Comparison of ENCODE assay signal across 29 cellular contexts in genomic region chr2:241282553-241282952, GRCh38. TPM values are rescaled to one million over a fixed set of nuclear protein-coding genes. Genes with fewer than 3 reads are reported as not detected.
DNase-seq lines count a peak whose midpoint lies in the region; ATAC-seq and TF ChIP-seq lines count a peak whose summit lies in the region.
"Had no signal": no experiment of that assay in that cellular context is flagged by ENCODE, and none has a peak within 500 bp of the region (broad histone marks: within the 10 kb centered on the region; RNA-seq: fewer than 3 reads in every experiment).

No MANE protein-coding gene starts in this region.

- no peaks in the 10 kb centered on the region for H3K9me2 ChIP-seq in PC-9 (ENCODE audit: insufficient read depth)

- no peak overlapping the region for H2AFZ ChIP-seq in PC-9

- H3K4me1 Mint-ChIP-seq in activated T-cell treated with anti-CD3 and anti-CD28 coated beads, Interleukin-2, amount 50 U/mL, for 24 hours (ENCODE audit: low read depth): peaks cover 42% of the 10 kb centered on the region
- H3K4me1 Mint-ChIP-seq in activated T-cell treated with anti-CD3 and anti-CD28 coated beads, Interleukin-2, amount 50 U/mL, for 4 hours (ENCODE audit: low read depth): peaks cover 29% of the 10 kb centered on the region
- H3K4me1 Mint-ChIP-seq in Caco-2 (ENCODE audit: low read depth, unreplicated experiment): peaks cover 22% of the 10 kb centered on the region
- peaks cover 27% of the 10 kb centered on the region for H3K4me1 Mint-ChIP-seq in dendritic cell treated with granulocyte-macrophage colony-stimulating factor and Interleukin-4, amounts not matched to agents 40 ng/mL and 50 ng/mL, for 4 days (ENCODE audit: low read depth)
- H3K4me1 Mint-ChIP-seq: nephron had no signal

- POLR2A ChIA-PET in Caco-2 (lab: Charles Lee) (no interaction called here), PC-9 (lab: Charles Lee; ENCODE audit: unreplicated experiment) (interaction anchor here (0.7 kb wide), 1 partner anchor 26 kb away, joined by 3 read pairs; no protein-coding TSS in a partner anchor)

- CTCF ChIA-PET in Caco-2 (lab: Charles Lee) (no interaction called here), PC-9 (lab: Charles Lee) (no interaction called here)

- H3K4me3 Mint-ChIP-seq in activated T-cell treated with anti-CD3 and anti-CD28 coated beads, Interleukin-2, amount 50 U/mL, for 24 hours: no peak overlapping the region
- H3K4me3 Mint-ChIP-seq in activated T-cell treated with anti-CD3 and anti-CD28 coated beads, Interleukin-2, amount 50 U/mL, for 4 hours: no peak overlapping the region
- H3K4me3 Mint-ChIP-seq in Caco-2 (ENCODE audit: unreplicated experiment): no peak overlapping the region
- H3K4me3 Mint-ChIP-seq in dendritic cell treated with granulocyte-macrophage colony-stimulating factor and Interleukin-4, amounts not matched to agents 40 ng/mL and 50 ng/mL, for 4 days: no peak overlapping the region
- H3K4me3 Mint-ChIP-seq: activated CD8-positive, alpha-beta T cell treated with anti-CD3 and anti-CD28 coated beads, Interleukin-2, amount 10 ng/mL, durations not matched to agents 7 days and 5 days; nephron had no signal

- H3K4me1 ChIP-seq in Caco-2 (peaks cover 18% of the 10 kb centered on the region; the same call in 1 of the 2 replicates), PC-9 (replicated peaks; ENCODE audit: insufficient read depth) (0 out of 2 replicates have a peak, but pooled peaks cover 7% of the 10 kb centered on the region)
- H3K4me1 ChIP-seq: thyroid gland had no signal

- intact Hi-C loops in Caco-2 (cut with micrococcal nuclease; ENCODE audit: unreplicated experiment): no loop called here
- intact Hi-C loops in dendritic cell treated with granulocyte-macrophage colony-stimulating factor and Interleukin-4, amounts not matched to agents 40 ng/mL and 50 ng/mL, for 4 days (cut with micrococcal nuclease): no loop called here
- intact Hi-C loops in PC-9 (cut with micrococcal nuclease; ENCODE audit: unreplicated experiment): no loop called here

- H3K36me3 Mint-ChIP-seq in activated T-cell treated with anti-CD3 and anti-CD28 coated beads, Interleukin-2, amount 50 U/mL, for 24 hours (ENCODE audit: low read depth): peaks cover 41% of the 10 kb centered on the region
- peaks cover 9% of the 10 kb centered on the region for H3K36me3 Mint-ChIP-seq in activated T-cell treated with anti-CD3 and anti-CD28 coated beads, Interleukin-2, amount 50 U/mL, for 4 hours (ENCODE audit: insufficient read depth)
- H3K36me3 Mint-ChIP-seq in Caco-2 (ENCODE audit: insufficient read depth, unreplicated experiment): peaks cover 13% of the 10 kb centered on the region
- peaks cover 34% of the 10 kb centered on the region for H3K36me3 Mint-ChIP-seq in dendritic cell treated with granulocyte-macrophage colony-stimulating factor and Interleukin-4, amounts not matched to agents 40 ng/mL and 50 ng/mL, for 4 days (ENCODE audit: low read depth)

- H3K9me3 ChIP-seq in Caco-2 (no peaks in the 10 kb centered on the region), PC-9 (ENCODE audit: insufficient read depth, low read depth) (no peaks in the 10 kb centered on the region)
- H3K9me3 ChIP-seq: body of pancreas, HAP-1, stomach, thyroid gland had no signal

- ATAC-seq in activated T-cell treated with anti-CD3 and anti-CD28 coated beads, Interleukin-2, amount 50 U/mL, for 4 hours: no peak
- ATAC-seq: activated CD8-positive, alpha-beta T cell treated with anti-CD3 and anti-CD28 coated beads, Interleukin-2, amount 10 ng/mL, durations not matched to agents 7 days and 5 days; body of pancreas; Panc1; sciatic nerve had no signal

- no peaks in the 10 kb centered on the region for H3K9me3 Mint-ChIP-seq in activated T-cell treated with anti-CD3 and anti-CD28 coated beads, Interleukin-2, amount 50 U/mL, for 24 hours
- no peaks in the 10 kb centered on the region for H3K9me3 Mint-ChIP-seq in activated T-cell treated with anti-CD3 and anti-CD28 coated beads, Interleukin-2, amount 50 U/mL, for 4 hours
- H3K9me3 Mint-ChIP-seq in Caco-2 (ENCODE audit: unreplicated experiment): no peaks in the 10 kb centered on the region
- H3K9me3 Mint-ChIP-seq in dendritic cell treated with granulocyte-macrophage colony-stimulating factor and Interleukin-4, amounts not matched to agents 40 ng/mL and 50 ng/mL, for 4 days: no peaks in the 10 kb centered on the region
- H3K9me3 Mint-ChIP-seq: nephron had no signal

- H3K36me3 ChIP-seq in Caco-2 (ENCODE audit: control insufficient read depth, insufficient read depth, low read length) (no peaks in the 10 kb centered on the region), PC-9 (ENCODE audit: low read depth) (0 out of 2 replicates have a peak, but pooled peaks cover 6% of the 10 kb centered on the region)
- H3K36me3 ChIP-seq: stomach, thyroid gland had no signal

- no peak overlapping the region for H3K4me2 ChIP-seq in PC-9

- H3K27me3 ChIP-seq in Caco-2 (replicated peaks; ENCODE audit: control insufficient read depth, insufficient read depth, low read length) (no peaks in the 10 kb centered on the region), PC-9 (ENCODE audit: insufficient read depth, low read depth) (no peaks in the 10 kb centered on the region)
- H3K27me3 ChIP-seq: body of pancreas, stomach, thyroid gland had no signal

- H3K27ac ChIP-seq in PC-9: no peak overlapping the region
- H3K27ac ChIP-seq: body of pancreas, epithelial cell of prostate, thyroid gland had no signal

- H4K20me1 ChIP-seq in PC-9 (ENCODE audit: insufficient read depth): peaks cover 32% of the 10 kb centered on the region

- peak overlapping the region; percentile 24 for H3K27ac Mint-ChIP-seq in activated T-cell treated with anti-CD3 and anti-CD28 coated beads, Interleukin-2, amount 50 U/mL, for 24 hours
- peak overlapping the region; percentile 57 for H3K27ac Mint-ChIP-seq in Caco-2 (ENCODE audit: unreplicated experiment)
- H3K27ac Mint-ChIP-seq in dendritic cell treated with granulocyte-macrophage colony-stimulating factor and Interleukin-4, amounts not matched to agents 40 ng/mL and 50 ng/mL, for 4 days: peak overlapping the region; percentile 16
- H3K27ac Mint-ChIP-seq: activated CD8-positive, alpha-beta T cell treated with anti-CD3 and anti-CD28 coated beads, Interleukin-2, amount 10 ng/mL, durations not matched to agents 7 days and 5 days had no signal

- H3K27me3 Mint-ChIP-seq in activated T-cell treated with anti-CD3 and anti-CD28 coated beads, Interleukin-2, amount 50 U/mL, for 24 hours: no peaks in the 10 kb centered on the region
- no peaks in the 10 kb centered on the region for H3K27me3 Mint-ChIP-seq in activated T-cell treated with anti-CD3 and anti-CD28 coated beads, Interleukin-2, amount 50 U/mL, for 4 hours (ENCODE audit: low read depth)
- H3K27me3 Mint-ChIP-seq in Caco-2 (ENCODE audit: insufficient read depth, unreplicated experiment): no peaks in the 10 kb centered on the region
- H3K27me3 Mint-ChIP-seq in dendritic cell treated with granulocyte-macrophage colony-stimulating factor and Interleukin-4, amounts not matched to agents 40 ng/mL and 50 ng/mL, for 4 days: no peaks in the 10 kb centered on the region

- peaks cover 16% of the 10 kb centered on the region; the same call in 1 of the 2 replicates for H3F3A ChIP-seq in PC-9 (ENCODE audit: insufficient read depth, low read depth)

- no TSS peak for BruUV-seq in Caco-2 (replicated peaks; lab: Mats Ljungman, UMichigan)
- BruUV-seq in PC-9 (replicated peaks; lab: Mats Ljungman, UMichigan): no TSS peak

- H3K4me3 ChIP-seq in Caco-2 (ENCODE audit: low read depth, low read length) (no peak overlapping the region), PC-9 (no peak overlapping the region)
- H3K4me3 ChIP-seq: body of pancreas, HAP-1, stomach, thyroid gland had no signal

- TF ChIP-seq CTCF in Caco-2 (IDR thresholded peaks at IDR 0.05; ENCODE audit: insufficient read depth in 1 of 2, low read depth in 1 of 2, low read length in 1 of 2, severe bottlenecking in 1 of 2, unreplicated experiment in 1 of 2) (no peak), PC-9 (conservative IDR thresholded peaks at IDR 0.05) (no peak)

- H3K79me2 ChIP-seq in PC-9 (ENCODE audit: low read depth): peaks cover 94% of the 10 kb centered on the region

- DNase-seq in activated T-cell treated with anti-CD3 and anti-CD28 coated beads, Interleukin-2, amount 50 U/mL, for 24 hours: no peak
- DNase-seq in activated T-cell treated with anti-CD3 and anti-CD28 coated beads, Interleukin-2, amount 50 U/mL, for 4 hours: no peak
- no peak for DNase-seq in Caco-2
- DNase-seq in pons (ENCODE audit: low spot score): peak; percentile 28
- no peak for DNase-seq in NCI-H345 treated with DMSO at 0.1 percent for 48 hours (lab: John Stamatoyannopoulos, UW; ENCODE audit: unreplicated experiment)
- DNase-seq in DMS 273 treated with DMSO at 0.1 percent for 48 hours (lab: John Stamatoyannopoulos, UW): no peak
- DNase-seq in PC-9: no peak
- DNase-seq: activated CD4-positive, alpha-beta T cell treated with anti-CD3 and anti-CD28 coated beads for 1 hour; activated CD8-positive, alpha-beta T cell treated with anti-CD3 and anti-CD28 coated beads, Interleukin-2, amount 10 ng/mL, durations not matched to agents 7 days and 5 days; activated effector memory CD4-positive, alpha-beta T cell treated with Interleukin-2 at 50 U/mL for 16 hours; AML-193; body of pancreas; DMS79; GDM1; kidney; NCI-H1092 treated with DMSO at 0.1 percent for 48 hours; NCI-H187; NCI-H524 treated with DMSO at 0.1 percent for 48 hours; posterior cingulate gyrus; SHP77; stomach; SW 1271; thyroid gland had no signal

RNA-seq across cellular contexts. Expression of gene HDLBP, which starts 32.9 kb away (rescaled TPM):
- total RNA-seq in activated T-cell treated with anti-CD3 and anti-CD28 coated beads, Interleukin-2, amount 50 U/mL, for 4 hours: 100 to 1,000 TPM; 231 to 270 (median 257) TPM
- 350 and 379 TPM in 2 replicates for total RNA-seq in Caco-2 (2022)
- 715 and 908 TPM in 2 replicates for total RNA-seq in PC-9 (2021)

RNA-seq across cellular contexts. Expression of gene SEPTIN2, which starts 33.2 kb away (rescaled TPM):
- 100 to 1,000 TPM; 185 to 215 (median 189) TPM for total RNA-seq in activated T-cell treated with anti-CD3 and anti-CD28 coated beads, Interleukin-2, amount 50 U/mL, for 4 hours
- total RNA-seq in Caco-2 (2022) (209 TPM in 2 replicates), PC-9 (2021) (431 and 500 TPM in 2 replicates)
